In the genomic region with DNA sequence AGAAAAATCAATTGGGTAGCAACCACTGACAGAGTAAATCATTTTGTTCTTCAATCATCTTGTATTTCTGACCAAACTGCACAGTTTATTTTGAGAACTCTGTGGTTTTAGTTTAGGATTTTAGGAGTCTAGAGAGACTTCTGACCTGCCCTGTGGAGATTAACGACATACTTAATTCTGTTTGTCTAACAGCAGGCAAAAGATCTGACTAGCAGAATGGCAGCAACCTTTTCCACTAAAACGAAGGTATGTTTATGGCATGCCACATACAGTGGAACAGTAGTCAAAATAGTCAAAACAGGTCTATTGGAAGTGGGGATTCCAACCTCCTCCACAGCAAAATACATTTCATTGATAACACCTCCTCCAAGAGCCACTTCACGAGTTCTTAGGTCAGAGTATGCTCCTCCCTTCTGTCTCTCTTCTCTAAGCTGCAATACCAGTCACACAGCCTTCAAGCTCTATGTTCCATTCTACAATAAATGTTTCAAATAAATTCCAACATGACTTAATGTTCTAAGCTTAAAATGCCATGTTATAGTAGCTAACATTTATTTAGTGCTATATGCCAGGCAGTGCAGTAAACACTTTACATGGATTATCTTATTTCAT, we compare ENCODE assay signal across 17 cellular contexts.
"Had no signal": no experiment of that assay in that cellular context is flagged by ENCODE, and none has a peak within 500 bp of the region (broad histone marks: within the 10 kb centered on the region; RNA-seq: fewer than 3 reads in every experiment).

No MANE protein-coding gene starts in this region.

- H3K9me3 Mint-ChIP-seq: activated naive CD4-positive, alpha-beta T cell treated with anti-CD3 and anti-CD28 coated beads for 36 hours; activated T-helper 1 cell treated with anti-CD3 and anti-CD28 coated beads, Interleukin-12 subunit alpha, Interleukin-12 subunit beta, Interleukin-2, Interleukin-4 antibody, amounts not matched to agents 30 ng/mL and 10 ng/mL and 1 ng/mL, durations not matched to agents 14 hours and 24 hours and 36 hours; neural crest cell; type B pancreatic cell had no signal

- H3K27ac Mint-ChIP-seq: activated CD4-positive, alpha-beta T cell treated with anti-CD3 and anti-CD28 coated beads for 36 hours; activated naive CD4-positive, alpha-beta T cell treated with anti-CD3 and anti-CD28 coated beads for 36 hours; activated T-helper 1 cell treated with anti-CD3 and anti-CD28 coated beads, Interleukin-12 subunit alpha, Interleukin-12 subunit beta, Interleukin-2, Interleukin-4 antibody, amounts not matched to agents 30 ng/mL and 10 ng/mL and 1 ng/mL, durations not matched to agents 14 hours and 24 hours and 36 hours; type B pancreatic cell had no signal

- DNase-seq: activated CD4-positive, alpha-beta T cell treated with anti-CD3 and anti-CD28 coated beads for 36 hours; activated naive CD4-positive, alpha-beta T cell treated with anti-CD3 and anti-CD28 coated beads for 36 hours; amniotic stem cell; body of pancreas; central memory CD4-positive, alpha-beta T cell; effector CD4-positive, alpha-beta T cell; ovary; sigmoid colon; stimulated activated CD4-positive, alpha-beta T cell treated with anti-CD3 and anti-CD28 coated beads, Interleukin-12 subunit alpha, Interleukin-12 subunit beta, amount 100 ng/mL, for 4 hours; stimulated activated naive CD4-positive, alpha-beta T cell; T1000 had no signal

- H3K4me3 Mint-ChIP-seq: activated CD4-positive, alpha-beta T cell treated with anti-CD3 and anti-CD28 coated beads for 36 hours; activated naive CD4-positive, alpha-beta T cell treated with anti-CD3 and anti-CD28 coated beads for 36 hours; activated T-helper 1 cell treated with anti-CD3 and anti-CD28 coated beads, Interleukin-12 subunit alpha, Interleukin-12 subunit beta, Interleukin-2, Interleukin-4 antibody, amounts not matched to agents 30 ng/mL and 10 ng/mL and 1 ng/mL, durations not matched to agents 14 hours and 24 hours and 36 hours; neural crest cell; type B pancreatic cell had no signal

- H3K27me3 Mint-ChIP-seq: type B pancreatic cell had no signal

- H3K4me3 ChIP-seq: body of pancreas, coronary artery, hepatocyte, ovary, sigmoid colon, suprapubic skin had no signal

- ATAC-seq: activated CD4-positive, alpha-beta T cell treated with anti-CD3 and anti-CD28 coated beads for 36 hours; body of pancreas had no signal
